18 cellular contexts compared by ENCODE assay signal in the genomic region with DNA sequence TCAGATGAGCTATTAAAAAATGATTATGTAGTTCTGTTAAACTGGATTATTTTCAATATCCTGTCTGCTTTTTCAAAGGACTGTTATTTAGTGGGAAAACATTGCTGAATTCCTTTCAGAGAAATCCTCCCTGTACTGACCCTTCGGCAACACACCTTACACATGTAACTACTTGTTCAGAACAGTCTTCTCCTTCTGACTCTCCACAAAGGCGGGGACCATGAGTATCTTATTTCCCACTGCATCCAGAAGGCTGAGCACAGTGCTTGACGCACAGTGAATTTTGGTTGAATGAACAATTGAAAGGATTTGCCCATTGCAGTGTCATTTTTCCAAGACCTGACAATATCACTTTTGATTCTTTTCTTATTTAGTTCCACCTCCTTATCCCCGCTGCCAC. TPM values are rescaled to one million over a fixed set of nuclear protein-coding genes. Genes with fewer than 3 reads are reported as not detected.
"Had no signal": no experiment of that assay in that cellular context is flagged by ENCODE, and none has a peak within 500 bp of the region (broad histone marks: within the 10 kb centered on the region; RNA-seq: fewer than 3 reads in every experiment).

No MANE protein-coding gene starts in this region.

- ATAC-seq: activated CD8-positive, alpha-beta T cell treated with anti-CD3 and anti-CD28 coated beads, Interleukin-2, amount 10 ng/mL, durations not matched to agents 7 days and 5 days; gastrocnemius medialis had no signal

- H3K9me3 Mint-ChIP-seq: activated naive CD8-positive, alpha-beta T cell treated with anti-CD3 and anti-CD28 coated beads, Interleukin-2, amount 50 U/mL, for 24 hours had no signal

- H3K36me3 ChIP-seq: ascending aorta, cardiac muscle cell, gastrocnemius medialis, left ventricle myocardium inferior, tibial artery had no signal

- H3K27me3 ChIP-seq: ascending aorta, gastrocnemius medialis, tibial artery had no signal

- H3K27ac Mint-ChIP-seq: activated CD8-positive, alpha-beta T cell treated with anti-CD3 and anti-CD28 coated beads, Interleukin-2, amount 10 ng/mL, durations not matched to agents 7 days and 5 days; activated naive CD8-positive, alpha-beta T cell treated with anti-CD3 and anti-CD28 coated beads, Interleukin-2, amount 50 U/mL, for 24 hours had no signal

- DNase-seq: activated CD8-positive, alpha-beta memory T cell treated with anti-CD3 and anti-CD28 coated beads, Interleukin-2, amount 50 U/mL, for 48 hours; activated CD8-positive, alpha-beta T cell treated with anti-CD3 and anti-CD28 coated beads, Interleukin-2, amount 10 ng/mL, durations not matched to agents 7 days and 5 days; activated naive CD4-positive, alpha-beta T cell treated with Interleukin-2 at 50 U/mL for 16 hours; activated naive CD8-positive, alpha-beta T cell treated with anti-CD3 and anti-CD28 coated beads, Interleukin-2, amount 50 U/mL, for 24 hours; gastrocnemius medialis; kidney; left ventricle myocardium inferior; mesenchymal stem cell; retina; stimulated activated CD4-positive, alpha-beta T cell treated with anti-CD3 and anti-CD28 coated beads, Interleukin-15, amount 100 ng/mL, for 24 hours; stimulated activated CD4-positive, alpha-beta T cell treated with anti-CD3 and anti-CD28 coated beads, Interleukin-4, amount 100 ng/mL, for 4 hours; SW 1271; tibial artery had no signal

- H3K4me3 Mint-ChIP-seq: activated CD8-positive, alpha-beta T cell treated with anti-CD3 and anti-CD28 coated beads, Interleukin-2, amount 10 ng/mL, durations not matched to agents 7 days and 5 days; activated naive CD8-positive, alpha-beta T cell treated with anti-CD3 and anti-CD28 coated beads, Interleukin-2, amount 50 U/mL, for 24 hours had no signal

- H3K4me1 ChIP-seq: ascending aorta, gastrocnemius medialis had no signal

- H3K4me3 ChIP-seq: ascending aorta, cardiac muscle cell, gastrocnemius medialis, left ventricle myocardium inferior, tibial artery had no signal

- H3K9me3 ChIP-seq: ascending aorta, gastrocnemius medialis, left ventricle myocardium inferior, tibial artery had no signal

- H3K27ac ChIP-seq: ascending aorta, cardiac muscle cell, gastrocnemius medialis, left ventricle myocardium inferior, tibial artery had no signal

RNA-seq across cellular contexts. Expression of gene CFAP161, which starts 23.1 kb away (rescaled TPM):
- total RNA-seq: activated CD8-positive, alpha-beta T cell treated with anti-CD3 and anti-CD28 coated beads, Interleukin-2, amount 10 ng/mL, durations not matched to agents 7 days and 5 days; ascending aorta; cardiac muscle cell; gastrocnemius medialis; osteocyte had no signal
- polyA plus RNA-seq: cardiac muscle cell, fibroblast of lung, neural cell had no signal
